Comparison of ENCODE assay signal across 1 cellular context in genomic region chr12:65585648-65586420, GRCh38.
TF ChIP-seq lines count a peak whose summit lies in the region.

No MANE protein-coding gene starts in this region.

TF ChIP-seq in SK-N-SH, 30 proteins besides CTCF, POLR2A, EP300 and RAD21 (continued from another document):
- TF ChIP-seq PBX3 (IDR thresholded peaks at IDR 0.05) (peak; percentile 83), ELF1 (IDR thresholded peaks at IDR 0.05) (no peak), TCF12 (IDR thresholded peaks at IDR 0.05) (peak; percentile 52; the same call in 1 of the 2 replicates)
